8 cellular contexts compared by ENCODE assay signal in the genomic region with DNA sequence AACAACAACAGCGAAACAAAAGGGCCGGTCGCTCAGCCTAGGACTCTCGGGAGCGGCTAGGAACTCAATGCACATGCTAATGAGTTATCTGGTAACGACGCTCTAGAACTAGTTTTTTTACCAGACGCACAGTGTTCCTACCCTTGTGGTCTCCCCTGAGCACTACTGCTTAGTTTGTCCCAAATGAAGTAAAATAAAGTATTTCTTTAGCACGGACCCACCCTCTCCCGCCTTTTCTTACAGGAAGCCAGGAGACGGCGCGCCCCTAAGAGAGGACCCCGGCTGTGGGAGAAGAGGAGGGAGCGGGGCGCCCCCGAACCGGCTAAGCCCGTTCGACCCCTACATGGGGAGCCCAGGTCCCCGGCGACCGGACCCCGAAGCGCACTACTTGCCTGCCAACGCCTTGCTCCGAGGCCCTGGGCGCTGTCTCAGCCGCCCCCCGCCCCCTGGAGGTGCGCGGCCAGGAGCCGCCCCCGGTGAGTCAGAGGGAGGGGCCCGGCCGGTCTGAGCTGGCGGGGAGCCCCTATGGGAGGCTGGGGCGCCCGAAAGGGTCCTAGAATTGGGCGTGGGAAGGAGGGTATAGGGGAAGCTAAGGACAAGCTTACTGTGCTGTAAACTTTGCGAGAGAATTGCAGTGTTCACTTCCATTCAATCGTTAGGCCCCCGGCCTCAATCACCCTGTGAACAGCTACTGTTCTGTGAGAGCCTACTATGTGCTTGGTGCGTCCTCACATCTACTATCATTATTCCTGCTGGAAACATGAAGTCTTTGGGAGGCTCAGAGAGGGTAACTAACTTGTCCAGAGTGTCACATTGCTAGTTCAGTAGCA. TPM values are rescaled to one million over a fixed set of nuclear protein-coding genes. Genes with fewer than 3 reads are reported as not detected.
DNase-seq lines count a peak whose midpoint lies in the region; ATAC-seq, FAIRE-seq and TF ChIP-seq lines count a peak whose summit lies in the region.

No MANE protein-coding gene starts in this region.

- no peak for FAIRE-seq in frontal cortex (lab: Jason Lieb, UNC)

- H3K79me1 ChIP-seq in H9 (ENCODE audit: insufficient read depth, low read depth, low read length, poor library complexity, severe bottlenecking), result no peaks in the 10 kb centered on the region

- no peak overlapping the region for H3K56ac ChIP-seq in H9 (ENCODE audit: insufficient read length, low read depth, low read length)

- no peaks in the 10 kb centered on the region for H4K20me1 ChIP-seq in H9 (ENCODE audit: control insufficient read depth, insufficient read depth, insufficient read length)

- peak overlapping the region; percentile 76 for H3K9ac ChIP-seq in H9 (ENCODE audit: extremely low read depth, insufficient read length, low read length)

- no peak overlapping the region for H2AK5ac ChIP-seq in H9 (ENCODE audit: insufficient read length, low read length)

- H3K27ac ChIP-seq in H9 (ENCODE audit: insufficient read length, low read depth, low read length), result no peak overlapping the region
- H3K27ac ChIP-seq in neutrophil, result no peak overlapping the region

- H3K27ac Mint-ChIP-seq in H9, result peak overlapping the region in 2 of 3 experiments; percentile 35 to 77; a peak in 2 of 7 replicates

- H3K23me2 ChIP-seq in H9 (ENCODE audit: insufficient read length, low read depth, low read length, poor library complexity, severe bottlenecking), result peaks cover 10% of the 10 kb centered on the region

- H3K4me3 Mint-ChIP-seq in H9, result peak overlapping the region; percentile 81 to 87

- no peak overlapping the region for H3T11ph ChIP-seq in H9 (ENCODE audit: low read length)

- no peak overlapping the region for H2BK5ac ChIP-seq in H9 (ENCODE audit: insufficient read length, low read length)

- no peaks in the 10 kb centered on the region; the same call in none of the 2 replicates for H3K27me3 Mint-ChIP-seq in H9 (ENCODE audit: low read depth)

- peak overlapping the region; percentile 73 for H3K18ac ChIP-seq in H9 (ENCODE audit: insufficient read length, low read depth, low read length)

- H2BK20ac ChIP-seq in H9 (ENCODE audit: low read depth, low read length, poor library complexity, severe bottlenecking), result no peak overlapping the region

- peak overlapping the region; percentile 39 to 53 for H3K4me3 ChIP-seq in neutrophil (ENCODE audit: low read depth in 1 of 2, low read length in 1 of 2)

- H2BK12ac ChIP-seq in H9 (ENCODE audit: insufficient read length, low read depth, low read length), result no peak overlapping the region

- no peak overlapping the region for H2BK120ac ChIP-seq in H9 (ENCODE audit: low read depth, low read length, poor library complexity, severe bottlenecking)

- peaks cover 22% of the 10 kb centered on the region for H3K4me1 ChIP-seq in H9 (ENCODE audit: insufficient read depth, low read length)
- H3K4me1 ChIP-seq in neutrophil (ENCODE audit: control insufficient read depth in 1 of 2, insufficient read depth in 1 of 2, low read depth in 1 of 2, low read length in 1 of 2), result peaks cover 58 to 60% of the 10 kb centered on the region in 2 experiments

- H3K4me1 Mint-ChIP-seq in H9, result peaks cover 31 to 33% of the 10 kb centered on the region in 2 experiments

- no peak overlapping the region for H2BK15ac ChIP-seq in H9 (ENCODE audit: low read depth, low read length)

- H3K9me3 ChIP-seq in H9 (ENCODE audit: control insufficient read depth, low read depth, low read length) (no peaks in the 10 kb centered on the region), neutrophil (no peaks in the 10 kb centered on the region)

- H3K4ac ChIP-seq in H9 (ENCODE audit: low read depth, low read length), result no peak overlapping the region

- H3K4me2 ChIP-seq in H9 (ENCODE audit: insufficient read depth, insufficient read length, low read length), result peak overlapping the region; percentile 90

- DNase-seq in H9 (no peak), activated T-cell treated with anti-CD3 and anti-CD28 coated beads for 4 hours (peak; percentile 36), fibroblast of gingiva (ENCODE audit: low read depth) (peak; percentile 26), frontal cortex (ENCODE audit: low spot score in 2 of 2) (no peak), SK-N-DZ (ENCODE audit: low spot score) (no peak), NCI-H1417 treated with DMSO at 0.1 percent for 48 hours (lab: John Stamatoyannopoulos, UW) (no peak)

- no peaks in the 10 kb centered on the region for H3K36me3 Mint-ChIP-seq in H9 (ENCODE audit: insufficient read depth in 1 of 3, low read depth in 3 of 3)

- H3K79me2 ChIP-seq in H9 (ENCODE audit: insufficient read depth, low read length), result no peaks in the 10 kb centered on the region

- H3K23ac ChIP-seq in H9 (ENCODE audit: insufficient read length, low read depth, low read length), result no peak overlapping the region

- no peak overlapping the region for H4K8ac ChIP-seq in H9 (replicated peaks; ENCODE audit: insufficient read length, low read depth, low read length)

- no peak for ATAC-seq in HG03432 (IDR thresholded peaks at IDR 0.05; ENCODE audit: unreplicated experiment)

- peak overlapping the region; percentile 68 for H2AFZ ChIP-seq in H9 (ENCODE audit: low read length)

- H4K91ac ChIP-seq in H9 (ENCODE audit: insufficient read length, low read depth, low read length), result no peak overlapping the region

- H3K36me3 ChIP-seq in neutrophil, result no peaks in the 10 kb centered on the region

- no CpG with 5 or more reads among the region's 44 CpGs for WGBS in H9 (ENCODE audit: extremely low coverage, insufficient read length, low lambda C conversion rate)

- H4K5ac ChIP-seq in H9 (ENCODE audit: insufficient read length, low read depth, low read length), result no peak overlapping the region

- H3K27me3 ChIP-seq in H9 (ENCODE audit: insufficient read depth, low read length), result no peaks in the 10 kb centered on the region
- H3K27me3 ChIP-seq in neutrophil, result no peaks in the 10 kb centered on the region

- no peaks in the 10 kb centered on the region for H3K9me3 Mint-ChIP-seq in H9

- TF ChIP-seq CTCF in H9 (conservative IDR thresholded peaks at IDR 0.05) (peak; percentile 30; the same call in 2 of the 3 replicates), neutrophil (IDR thresholded peaks at IDR 0.05) (no peak)

- peak overlapping the region; percentile 75 for H3K14ac ChIP-seq in H9 (ENCODE audit: insufficient read depth, low read length)

RNA-seq across cellular contexts. Expression of a gene that starts 3.6 kb away (rescaled TPM):
- 72.8 and 78.8 TPM in 2 replicates for total RNA-seq in H9 (2021)
- total RNA-seq in frontal cortex, result 9.0 TPM
- polyA plus RNA-seq in SK-N-DZ (2014; cell fraction: cytosol; rRNA removed), result 4.5 and 20.2 TPM in 2 replicates
- polyA plus RNA-seq in SK-N-DZ (2014; cell fraction: nucleus; rRNA removed), result 3.2 and 13.6 TPM in 2 replicates

RNA-seq across cellular contexts. Expression of a gene that starts 4.7 kb away (rescaled TPM):
- total RNA-seq in H9 (2021), result 0.61 TPM in 2 replicates
- 0.41 TPM for total RNA-seq in frontal cortex
- 0.07 TPM in 1 of 2 replicates, not detected in the other for polyA plus RNA-seq in SK-N-DZ (2014; cell fraction: cytosol; rRNA removed)
- 1.5 and 1.8 TPM in 2 replicates for polyA plus RNA-seq in SK-N-DZ (2014; cell fraction: nucleus; rRNA removed)

RNA-seq across cellular contexts. Expression of a gene that starts 59.2 kb away (rescaled TPM):
- 7.4 and 7.6 TPM in 2 replicates for total RNA-seq in H9 (2021)
- total RNA-seq in frontal cortex, result 17.1 TPM
- polyA plus RNA-seq in SK-N-DZ (2014; cell fraction: cytosol; rRNA removed), result 17.2 and 27.4 TPM in 2 replicates
- polyA plus RNA-seq in SK-N-DZ (2014; cell fraction: nucleus; rRNA removed), result 36.9 and 43.4 TPM in 2 replicates

RNA-seq across cellular contexts. Expression of a gene that starts 59.5 kb away (rescaled TPM):
- total RNA-seq in H9 (2021) (14.7 and 16.7 TPM in 2 replicates), frontal cortex (11.8 TPM)
- polyA plus RNA-seq in SK-N-DZ (2014; cell fraction: cytosol; rRNA removed), result 15.4 and 17.2 TPM in 2 replicates
- polyA plus RNA-seq in SK-N-DZ (2014; cell fraction: nucleus; rRNA removed), result 23.6 and 31.7 TPM in 2 replicates

Comparison
In these comparisons a context has a peak if more than half of its experiments do, and no peak if none do; other contexts are left out.
1. DNase-seq: peak in activated T-cell treated with anti-CD3 and anti-CD28 coated beads for 4 hours (single experiment) and fibroblast of gingiva (single experiment); none in H9 (single experiment), frontal cortex (0 of 2), SK-N-DZ (single experiment) and NCI-H1417 treated with DMSO at 0.1 percent for 48 hours (single experiment).